25 cellular contexts compared by ENCODE assay signal in the genomic region with DNA sequence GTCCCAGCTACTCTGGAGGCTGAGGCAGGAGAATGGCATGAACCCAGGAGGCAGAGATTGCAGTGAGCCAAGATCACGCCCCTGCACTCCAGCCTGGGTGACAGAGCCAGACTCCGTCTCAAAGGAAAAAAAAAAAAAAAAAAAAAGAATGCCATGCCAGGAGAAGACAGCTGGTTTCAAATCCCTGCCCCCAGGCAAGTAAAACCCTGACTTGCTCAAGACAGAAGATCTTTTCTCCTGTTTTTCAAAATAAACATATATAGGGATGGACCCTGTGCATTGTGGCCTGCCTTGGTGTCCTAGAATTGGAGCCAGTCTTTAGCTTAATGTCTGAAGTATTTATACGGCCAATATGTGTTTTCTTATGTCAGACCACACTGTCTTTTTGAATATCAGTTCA.
"Had no signal": no experiment of that assay in that cellular context is flagged by ENCODE, and none has a peak within 500 bp of the region (broad histone marks: within the 10 kb centered on the region; RNA-seq: fewer than 3 reads in every experiment).

No MANE protein-coding gene starts in this region.

- H3K27me3 ChIP-seq: gastroesophageal sphincter, hepatocyte, ovary, stomach, thyroid gland had no signal

- H3K9me3 ChIP-seq: gastroesophageal sphincter, left ventricle myocardium inferior, mucosa of descending colon, ovary, stomach, thyroid gland had no signal

- H3K27ac ChIP-seq: epithelial cell of prostate, gastroesophageal sphincter, hepatocyte, left ventricle myocardium inferior, ovary, stomach, thyroid gland had no signal

- H2AFZ ChIP-seq: hepatocyte had no signal

- H3K4me2 ChIP-seq: hepatocyte, smooth muscle cell had no signal

- DNase-seq: activated B cell treated with CpG ODN at 0.5 μM for 24 hours; activated CD4-positive, alpha-beta T cell treated with anti-CD3 and anti-CD28 coated beads, Interleukin-2, amount 50 U/mL, for 1 hour; activated CD8-positive, alpha-beta T cell treated with anti-CD3 and anti-CD28 coated beads for 36 hours; activated gamma-delta T cell treated with Interleukin-2 at 50 U/mL for 16 hours; activated naive CD4-positive, alpha-beta T cell treated with anti-CD3 and anti-CD28 coated beads, Interleukin-2, amount 50 U/mL, for 16 hours; activated T-cell treated with anti-CD3 and anti-CD28 coated beads, Interleukin-2, amount 50 U/mL, for 4 hours; amygdala; islet precursor cell; left ventricle myocardium inferior; mucosa of descending colon; naive B cell; nephron progenitor cell; ovary; retina; stimulated activated CD4-positive, alpha-beta T cell treated with anti-CD3 and anti-CD28 coated beads, Interleukin-1b, Interleukin-23, amount 100 ng/mL, for 48 hours; stimulated activated CD4-positive, alpha-beta T cell treated with anti-CD3 and anti-CD28 coated beads, Interleukin-4, amount 100 ng/mL, for 4 hours; stimulated activated CD8-positive, alpha-beta memory T cell treated with anti-CD3 and anti-CD28 coated beads, Interleukin-4, amount 100 ng/mL, for 48 hours; stomach; T-helper 2 cell; thyroid gland had no signal

- H3K4me3 ChIP-seq: gastroesophageal sphincter, hepatocyte, left ventricle myocardium inferior, lung, mucosa of descending colon, ovary, smooth muscle cell, stomach, thyroid gland had no signal

- H3K79me2 ChIP-seq: hepatocyte had no signal

- H3K36me3 ChIP-seq: ovary, thyroid gland had no signal
